ENCODE assay signal across 23 cellular contexts in genomic region chr4:6303943-6304342, GRCh38.
"Had no signal": no experiment of that assay in that cellular context is flagged by ENCODE, and none has a peak within 500 bp of the region (broad histone marks: within the 10 kb centered on the region; RNA-seq: fewer than 3 reads in every experiment).

No MANE protein-coding gene starts in this region.

- H3K27me3 ChIP-seq: SJSA1 had no signal

- H3K4me3 ChIP-seq: MG63, SJSA1, SK-N-MC had no signal

- H3K9me3 ChIP-seq: MG63, SJSA1 had no signal

- FAIRE-seq: RCC 7860 had no signal

- DNase-seq: IMR-90, Karpas-422, KG1, MG63, NCI-H1092, NCI-H1105 treated with DMSO at 0.1 percent for 48 hours, NCI-H1417 treated with DMSO at 0.1 percent for 48 hours, NCI-H187, NCI-H2029, NCI-H2081 treated with DMSO at 0.1 percent for 48 hours, NCI-H2171, NCI-H226, NCI-H446, NCI-H510A, NCI-H524 treated with DMSO at 0.1 percent for 48 hours, NCI-H69, NCI-H774, Right ventricle myocardium superior, RPMI8226, SIG-M5 had no signal

- H3K4me1 ChIP-seq: SJSA1 had no signal

- H3K27ac ChIP-seq: SJSA1, SK-N-MC had no signal

- H3K36me3 ChIP-seq: MG63, SJSA1 had no signal
